In the genomic region with DNA sequence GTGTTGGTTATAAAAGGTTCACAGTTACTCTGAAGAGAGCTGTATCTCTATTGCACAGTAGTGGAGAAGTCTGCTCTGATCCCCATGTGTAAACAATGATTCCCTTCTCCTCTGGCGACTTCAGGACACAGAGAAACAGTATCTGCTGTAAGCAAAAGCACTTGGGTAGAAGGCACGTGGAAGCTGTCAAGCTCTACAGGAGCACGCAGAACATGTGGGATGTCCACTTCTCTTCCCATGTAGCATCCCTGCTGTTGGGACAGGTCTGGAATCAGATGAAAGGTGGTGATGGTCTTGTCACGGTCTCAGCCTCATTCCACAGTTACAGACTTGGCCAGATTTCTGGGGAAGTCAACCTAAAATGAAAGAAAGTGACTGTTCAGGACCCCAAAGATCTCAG, we compare ENCODE assay signal across 31 cellular contexts. TPM values are rescaled to one million over a fixed set of nuclear protein-coding genes. Genes with fewer than 3 reads are reported as not detected.
"Had no signal": no experiment of that assay in that cellular context is flagged by ENCODE, and none has a peak within 500 bp of the region (broad histone marks: within the 10 kb centered on the region; RNA-seq: fewer than 3 reads in every experiment).

No MANE protein-coding gene starts in this region.

- H3K4me3 ChIP-seq: SJSA1 had no signal

- H3K4me1 ChIP-seq: SJSA1 had no signal

- DNase-seq: activated CD4-positive, alpha-beta memory T cell treated with anti-CD3 and anti-CD28 coated beads, Interleukin-2, amount 10 ng/mL, durations not matched to agents 7 days and 5 days; activated CD4-positive, alpha-beta T cell treated with anti-CD3 and anti-CD28 coated beads for 1 hour; activated CD4-positive, alpha-beta T cell treated with anti-CD3 and anti-CD28 coated beads for 48 hours; activated CD4-positive, CD25-positive, alpha-beta regulatory T cell; activated CD8-positive, alpha-beta memory T cell treated with anti-CD3 and anti-CD28 coated beads for 24 hours; activated CD8-positive, alpha-beta memory T cell treated with anti-CD3 and anti-CD28 coated beads, Interleukin-2, amount 10 ng/mL, durations not matched to agents 7 days and 5 days; activated CD8-positive, alpha-beta memory T cell treated with anti-CD3 and anti-CD28 coated beads, Interleukin-2, amount 50 U/mL, for 48 hours; activated effector memory CD4-positive, alpha-beta T cell treated with Interleukin-2 at 50 U/mL for 16 hours; activated naive CD4-positive, alpha-beta T cell treated with anti-CD3 and anti-CD28 coated beads, Interleukin-2, amount 10 ng/mL, durations not matched to agents 7 days and 5 days; activated naive CD8-positive, alpha-beta T cell treated with anti-CD3 and anti-CD28 coated beads, Interleukin-2, amount 50 U/mL, for 24 hours; activated T-cell treated with anti-CD3 and anti-CD28 coated beads, Interleukin-2, amount 50 U/mL, for 48 hours; anterior cingulate cortex; central memory CD4-positive, alpha-beta T cell; NCI-H1105; NCI-H1417 treated with DMSO at 0.1 percent for 48 hours; NCI-H1930; NCI-H2081 treated with DMSO at 0.1 percent for 48 hours; NCI-H2171 treated with DMSO at 0.1 percent for 48 hours; NCI-H2227 treated with DMSO at 0.1 percent for 48 hours; NCI-H446; NCI-H510A treated with DMSO at 0.1 percent for 48 hours; NCI-H526 treated with DMSO at 0.1 percent for 48 hours; NCI-H774; SHP77 treated with DMSO at 0.1 percent for 48 hours; T-cell; T-helper 17 cell; T-helper 9 cell had no signal

- ATAC-seq: activated CD8-positive, alpha-beta memory T cell treated with anti-CD3 and anti-CD28 coated beads, Interleukin-2, amount 10 ng/mL, durations not matched to agents 7 days and 5 days; activated naive CD8-positive, alpha-beta T cell treated with anti-CD3 and anti-CD28 coated beads, Interleukin-2, amount 50 U/mL, for 24 hours; Panc1; SK-N-SH treated with all-trans-retinoic acid at 6 μM for 48 hours; T-cell; T-helper 17 cell had no signal

- H3K9me3 ChIP-seq: SJSA1 had no signal

- H3K27ac ChIP-seq: KMS-11, SJSA1 had no signal

- H3K27me3 ChIP-seq: SJSA1 had no signal

RNA-seq across cellular contexts. Expression of gene GFPT2, which starts 51.9 kb away (rescaled TPM):
- total RNA-seq: activated CD4-positive, alpha-beta memory T cell treated with anti-CD3 and anti-CD28 coated beads, Interleukin-2, amount 10 ng/mL, durations not matched to agents 7 days and 5 days had no signal
